Comparison of ENCODE assay signal across 1 cellular context in the genomic region with DNA sequence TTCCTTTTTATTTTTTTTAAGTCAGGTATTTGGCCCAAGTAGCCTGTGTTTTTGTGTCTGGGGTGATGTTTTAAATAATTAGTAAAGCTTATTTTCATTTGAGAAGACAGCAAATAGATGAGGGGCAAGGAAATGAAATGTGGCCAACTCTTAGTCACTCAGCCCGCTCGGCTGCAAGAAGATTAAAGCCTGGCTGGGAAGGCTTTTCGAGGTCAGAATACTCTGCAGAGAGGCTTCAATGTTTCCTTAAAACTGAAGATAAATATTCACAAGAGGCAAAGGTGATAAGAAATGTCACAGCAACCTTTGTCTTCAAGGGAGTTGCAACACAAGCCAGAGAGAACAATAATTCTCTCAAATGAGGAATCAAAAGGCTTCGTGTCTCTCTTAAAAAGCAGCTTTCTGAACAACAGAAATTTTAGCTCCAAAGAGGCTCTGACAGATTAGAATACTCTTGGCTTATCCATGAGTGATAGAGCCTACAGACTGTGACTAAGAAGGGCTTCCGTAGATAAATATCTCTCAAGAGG.
TF ChIP-seq lines count a peak whose summit lies in the region.

No MANE protein-coding gene starts in this region.

TF ChIP-seq in SK-N-SH treated with all-trans-retinoic acid at 6 μM for 48 hours, 23 proteins besides CTCF, POLR2A, EP300 and RAD21 (continued from another document):
- TF ChIP-seq CREB5 (CRISPR knock-in tag; IDR thresholded peaks at IDR 0.05; ENCODE audit: low read depth) (no peak), ESRRG (CRISPR knock-in tag; IDR thresholded peaks at IDR 0.05) (no peak), ZNF8 (CRISPR knock-in tag; IDR thresholded peaks at IDR 0.05) (no peak), TSHZ2 (CRISPR knock-in tag; IDR thresholded peaks at IDR 0.05) (no peak), TOX (CRISPR knock-in tag; IDR thresholded peaks at IDR 0.05; ENCODE audit: borderline replicate concordance) (no peak), ISL1 (CRISPR knock-in tag; IDR thresholded peaks at IDR 0.05) (no peak), ARNTL (CRISPR knock-in tag; IDR thresholded peaks at IDR 0.05; ENCODE audit: borderline replicate concordance, low read depth) (no peak)
- TF ChIP-seq, protein P1, sequence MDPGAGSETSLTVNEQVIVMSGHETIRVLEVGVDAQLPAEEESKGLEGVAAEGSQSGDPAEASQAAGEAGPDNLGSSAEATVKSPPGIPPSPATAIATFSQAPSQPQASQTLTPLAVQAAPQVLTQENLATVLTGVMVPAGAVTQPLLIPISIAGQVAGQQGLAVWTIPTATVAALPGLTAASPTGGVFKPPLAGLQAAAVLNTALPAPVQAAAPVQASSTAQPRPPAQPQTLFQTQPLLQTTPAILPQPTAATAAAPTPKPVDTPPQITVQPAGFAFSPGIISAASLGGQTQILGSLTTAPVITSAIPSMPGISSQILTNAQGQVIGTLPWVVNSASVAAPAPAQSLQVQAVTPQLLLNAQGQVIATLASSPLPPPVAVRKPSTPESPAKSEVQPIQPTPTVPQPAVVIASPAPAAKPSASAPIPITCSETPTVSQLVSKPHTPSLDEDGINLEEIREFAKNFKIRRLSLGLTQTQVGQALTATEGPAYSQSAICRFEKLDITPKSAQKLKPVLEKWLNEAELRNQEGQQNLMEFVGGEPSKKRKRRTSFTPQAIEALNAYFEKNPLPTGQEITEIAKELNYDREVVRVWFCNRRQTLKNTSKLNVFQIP (CRISPR knock-in tag; IDR thresholded peaks at IDR 0.05; ENCODE audit: borderline replicate concordance, low read depth): no peak
- TF ChIP-seq, protein P2, sequence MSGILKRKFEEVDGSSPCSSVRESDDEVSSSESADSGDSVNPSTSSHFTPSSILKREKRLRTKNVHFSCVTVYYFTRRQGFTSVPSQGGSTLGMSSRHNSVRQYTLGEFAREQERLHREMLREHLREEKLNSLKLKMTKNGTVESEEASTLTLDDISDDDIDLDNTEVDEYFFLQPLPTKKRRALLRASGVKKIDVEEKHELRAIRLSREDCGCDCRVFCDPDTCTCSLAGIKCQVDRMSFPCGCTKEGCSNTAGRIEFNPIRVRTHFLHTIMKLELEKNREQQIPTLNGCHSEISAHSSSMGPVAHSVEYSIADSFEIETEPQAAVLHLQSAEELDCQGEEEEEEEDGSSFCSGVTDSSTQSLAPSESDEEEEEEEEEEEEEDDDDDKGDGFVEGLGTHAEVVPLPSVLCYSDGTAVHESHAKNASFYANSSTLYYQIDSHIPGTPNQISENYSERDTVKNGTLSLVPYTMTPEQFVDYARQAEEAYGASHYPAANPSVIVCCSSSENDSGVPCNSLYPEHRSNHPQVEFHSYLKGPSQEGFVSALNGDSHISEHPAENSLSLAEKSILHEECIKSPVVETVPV (CRISPR knock-in tag; IDR thresholded peaks at IDR 0.05): no peak
